ENCODE assay signal across 8 cellular contexts in the genomic region with DNA sequence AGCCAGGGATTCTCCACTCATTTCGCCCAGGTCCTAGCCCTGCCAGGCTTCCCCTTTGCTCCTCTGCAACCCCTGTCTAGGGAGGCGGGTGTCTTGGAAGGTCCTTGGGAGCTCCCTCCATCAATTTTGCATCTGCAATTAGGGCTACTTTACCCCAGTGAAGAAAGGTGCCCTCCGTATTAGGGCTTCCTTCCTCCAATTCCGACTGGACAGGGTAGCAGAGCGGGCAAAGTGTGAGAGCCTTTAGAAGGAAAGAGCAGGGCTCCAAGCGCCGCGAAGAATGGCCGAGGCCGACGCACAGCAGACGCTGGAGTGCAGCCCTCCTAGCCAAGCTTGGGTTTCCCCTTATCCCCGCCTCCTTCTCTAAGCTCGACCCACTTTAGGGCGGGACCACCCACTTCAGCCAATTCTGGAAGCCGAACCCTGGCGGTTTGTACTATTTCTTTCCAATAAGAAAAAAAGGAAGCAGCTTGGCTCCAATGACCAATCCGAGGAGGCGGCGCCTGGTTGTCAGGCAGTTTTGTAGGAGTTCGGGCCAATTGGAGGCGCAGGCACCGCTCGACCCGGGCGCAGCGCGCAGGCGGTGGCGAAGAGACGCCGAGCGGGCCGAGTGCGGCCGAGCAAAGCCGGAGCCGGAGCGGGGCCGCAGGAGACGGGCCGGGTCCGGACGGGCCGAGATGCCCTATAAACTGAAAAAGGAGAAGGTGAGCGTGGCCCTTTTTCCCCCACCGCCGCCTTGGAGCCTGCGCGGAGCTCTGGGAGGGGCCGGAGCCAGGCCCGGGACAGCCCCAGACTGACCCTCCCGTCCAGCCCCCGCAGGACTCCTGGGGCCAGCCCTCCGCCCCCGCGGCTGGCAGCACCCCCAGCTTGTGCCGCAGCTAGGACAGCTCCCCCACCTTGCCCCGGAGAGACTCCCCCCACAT. TPM values are rescaled to one million over a fixed set of nuclear protein-coding genes. Genes with fewer than 3 reads are reported as not detected.
DNase-seq lines count a peak whose midpoint lies in the region; ATAC-seq and TF ChIP-seq lines count a peak whose summit lies in the region.

A gene (plus strand): TSS at position 570 of the 923 bp plus-strand sequence. CDS start 108 bp downstream, at position 678.

- peak within 1 kb of the TSS; percentile 82 to 96 (median 93) for H3K4me3 Mint-ChIP-seq in CD8-positive, alpha-beta memory T cell

- peaks cover 0 to 2% of the 10 kb centered on the region in 2 donors for H3K27me3 Mint-ChIP-seq in CD8-positive, alpha-beta memory T cell

- peaks cover 0 to 26% (median 0%) of the 10 kb centered on the region in 3 donors for H3K36me3 Mint-ChIP-seq in CD8-positive, alpha-beta memory T cell

- H3K27ac Mint-ChIP-seq in CD8-positive, alpha-beta memory T cell = peak within 1 kb of the TSS; percentile 90 to 98 (median 96)

- no peaks in the 10 kb centered on the region for H3K9me3 ChIP-seq in CD8-positive, alpha-beta memory T cell (ENCODE audit: low read length)
- H3K9me3 ChIP-seq in lung (ENCODE audit: control insufficient read depth in 2 of 2, insufficient read depth in 1 of 2, low read length in 1 of 2) = no peaks in the 10 kb centered on the region

- peaks cover 5% of the 10 kb centered on the region for H3K36me3 ChIP-seq in CD8-positive, alpha-beta memory T cell (ENCODE audit: insufficient read depth, low read length)
- no peaks in the 10 kb centered on the region for H3K36me3 ChIP-seq in lung (ENCODE audit: control insufficient read depth in 2 of 2, insufficient read depth in 2 of 2, low read length in 2 of 2)

- H3K4me1 ChIP-seq in CD8-positive, alpha-beta memory T cell (ENCODE audit: insufficient read depth, low read length) = peaks cover 53% of the 10 kb centered on the region
- H3K4me1 ChIP-seq in lung (ENCODE audit: control insufficient read depth in 2 of 2, insufficient read depth in 2 of 2, low read length in 2 of 2) = peaks cover 10 to 26% of the 10 kb centered on the region in 2 donors

- whole genome bisulfite sequencing in lung, 2 donors = 1% methylated on average over 40 to 59 of the region's 59 CpGs

- no peak for TF ChIP-seq CTCF in lung (IDR thresholded peaks at IDR 0.05; ENCODE audit: control extremely low read depth, extremely low read depth)

- peak; percentile 93 to 98 (median 97) for DNase-seq in CD8-positive, alpha-beta memory T cell
- DNase-seq in HS-5 (ENCODE audit: low read depth) (peak; percentile 96), lung (ENCODE audit: low spot score) (peak; percentile 99)
- peak; percentile 93 for DNase-seq in NK-92 treated with Interleukin-12 subunit alpha and Interleukin-12 subunit beta, amount 100 ng/mL, for 24 hours (lab: John Stamatoyannopoulos, UW)
- DNase-seq in activated CD8-positive, alpha-beta memory T cell treated with anti-CD3 and anti-CD28 coated beads for 24 hours = peak; percentile 97
- peak; percentile 95 for DNase-seq in effector CD8-positive, alpha-beta T cell (lab: John Stamatoyannopoulos, UW)
- DNase-seq in stimulated activated CD4-positive, alpha-beta T cell treated with anti-CD3 and anti-CD28 coated beads, TNF-alpha, amount 100 ng/mL, for 4 hours (ENCODE audit: low read depth in 3 of 3) = peak; percentile 84 to 94 (median 94)

- peak within 1 kb of the TSS; percentile 87 for H3K27ac ChIP-seq in CD8-positive, alpha-beta memory T cell (ENCODE audit: low read depth, low read length)
- peak within 1 kb of the TSS; percentile 80 to 86 for H3K27ac ChIP-seq in lung (ENCODE audit: low read depth in 1 of 2, low read length in 1 of 2)

- CTCF ChIA-PET in CD8-positive, alpha-beta memory T cell (lab: Charles Lee) = interaction anchor here (1.0 to 1.9 kb wide), 7 partner anchors 25 to 270 kb away, joined by 3 to 17 read pairs (median 7); a partner anchor contains a TSS

- H3K27me3 ChIP-seq in CD8-positive, alpha-beta memory T cell (ENCODE audit: insufficient read depth, low read length, poor library complexity, severe bottlenecking) = no peaks in the 10 kb centered on the region
- H3K27me3 ChIP-seq in lung (ENCODE audit: control insufficient read depth, insufficient read depth) = no peaks in the 10 kb centered on the region

- peak; percentile 82 for ATAC-seq in GM19468 (IDR thresholded peaks at IDR 0.05; ENCODE audit: extremely low read depth, unreplicated experiment)
- peak; percentile 95 for ATAC-seq in lung (ENCODE audit: insufficient read depth, low FRiP score)

- POLR2A ChIA-PET in CD8-positive, alpha-beta memory T cell (lab: Charles Lee) = interaction anchor here (0.5 to 2.1 kb wide), 12 partner anchors 9 to 1894 kb away, joined by 3 to 45 read pairs (median 4); a partner anchor contains a TSS

- peak within 1 kb of the TSS; percentile 88 for H3K4me3 ChIP-seq in CD8-positive, alpha-beta memory T cell (ENCODE audit: low read length)
- peak within 1 kb of the TSS; percentile 71 for H3K4me3 ChIP-seq in lung

- peaks cover 59 to 73% (median 60%) of the 10 kb centered on the region in 3 donors for H3K4me1 Mint-ChIP-seq in CD8-positive, alpha-beta memory T cell

- H3K9me3 Mint-ChIP-seq in CD8-positive, alpha-beta memory T cell = no peaks in the 10 kb centered on the region

RNA-seq across cellular contexts. Expression of the gene that starts here (rescaled TPM):
- 10 to 100 TPM; 52.2 to 52.4 TPM for total RNA-seq in CD8-positive, alpha-beta memory T cell
- polyA plus RNA-seq in CD8-positive, alpha-beta memory T cell = 32.5 TPM
- 10 to 100 TPM; 24.1 to 26.8 TPM for total RNA-seq in lung
- polyA plus RNA-seq in lung = 10 to 100 TPM; 19.0 to 19.8 TPM

Comparison
In these comparisons a context has a peak if more than half of its experiments do, and no peak if none do; other contexts are left out.
1. Peak in every context shown above with its lines: DNase-seq, ATAC-seq, H3K4me3 ChIP-seq and H3K27ac ChIP-seq.